Comparison of ENCODE assay signal across 2 cellular contexts in genomic region chr22:29917052-29917902, GRCh38.
TF ChIP-seq lines count a peak whose summit lies in the region.

No MANE protein-coding gene starts in this region.

TF ChIP-seq in H1, 55 proteins besides CTCF, POLR2A, EP300 and RAD21:
- TF ChIP-seq ATF3 (IDR thresholded peaks at IDR 0.05; ENCODE audit: insufficient read depth, low read depth, low read length) (no peak), CEBPB (IDR thresholded peaks at IDR 0.05; ENCODE audit: low read depth, low read length) (peak; percentile 84)

TF ChIP-seq in liver, 16 proteins besides CTCF, POLR2A, EP300 and RAD21:
- TF ChIP-seq HNF4G (IDR thresholded peaks at IDR 0.05) (peak; percentile 39), JUND (IDR thresholded peaks at IDR 0.05) (peak; percentile 65 to 86), MAX (IDR thresholded peaks at IDR 0.05) (peak; percentile 25), ATF3 (IDR thresholded peaks at IDR 0.05) (no peak), EGR1 (IDR thresholded peaks at IDR 0.05; ENCODE audit: low read depth in 2 of 2) (no peak), NR2F2 (IDR thresholded peaks at IDR 0.05) (peak; percentile 64), TAF1 (conservative IDR thresholded peaks at IDR 0.05) (no peak), HNF4A (conservative IDR thresholded peaks at IDR 0.05) (peak; percentile 91 to 92), REST (IDR thresholded peaks at IDR 0.05) (no peak), YY1 (IDR thresholded peaks at IDR 0.05) (peak; percentile 33), SP1 (IDR thresholded peaks at IDR 0.05) (peak; percentile 38), FOXA2 (IDR thresholded peaks at IDR 0.05) (peak; percentile 47), RXRA (IDR thresholded peaks at IDR 0.05) (peak; percentile 75 to 80)
